In the genomic region with DNA sequence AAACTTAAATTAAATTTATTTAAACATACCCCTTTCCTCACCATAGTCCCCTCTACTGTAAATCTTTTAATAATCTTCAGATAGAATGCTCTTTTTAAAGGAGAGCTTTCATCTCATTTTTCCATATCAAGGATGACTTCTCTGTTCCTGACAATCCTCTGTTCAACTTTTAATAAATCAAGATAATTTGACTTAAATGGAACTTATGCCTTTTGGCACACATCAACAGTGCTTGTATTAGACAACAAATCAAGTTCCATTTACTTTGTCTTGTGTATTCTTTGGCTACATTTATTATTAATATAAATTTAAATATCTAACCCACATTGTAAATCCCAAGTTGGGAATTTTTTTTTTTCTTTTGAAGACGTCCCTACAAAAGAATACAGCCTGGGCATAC, we compare ENCODE assay signal across 42 cellular contexts. TPM values are rescaled to one million over a fixed set of nuclear protein-coding genes. Genes with fewer than 3 reads are reported as not detected.
"Had no signal": no experiment of that assay in that cellular context is flagged by ENCODE, and none has a peak within 500 bp of the region (broad histone marks: within the 10 kb centered on the region; RNA-seq: fewer than 3 reads in every experiment).

No MANE protein-coding gene starts in this region.

- H3K36me3 Mint-ChIP-seq: activated naive CD4-positive, alpha-beta T cell treated with anti-CD3 and anti-CD28 coated beads, Interleukin-2, amount 10 ng/mL, durations not matched to agents 7 days and 5 days; activated naive CD4-positive, alpha-beta T cell treated with anti-CD3 and anti-CD28 coated beads, Interleukin-2, amount 50 U/mL, for 24 hours; activated naive CD4-positive, alpha-beta T cell treated with anti-CD3 and anti-CD28 coated beads, Interleukin-2, amount 50 U/mL, for 72 hours; activated naive CD8-positive, alpha-beta T cell; activated naive CD8-positive, alpha-beta T cell treated with anti-CD3 and anti-CD28 coated beads for 36 hours; activated naive CD8-positive, alpha-beta T cell treated with anti-CD3 and anti-CD28 coated beads, Interleukin-2, amount 10 ng/mL, durations not matched to agents 7 days and 5 days; brain had no signal

- H3K27ac ChIP-seq: adrenal gland, ascending aorta, body of pancreas, brain microvascular endothelial cell, breast epithelium, cardiac muscle cell had no signal

- H3K4me1 Mint-ChIP-seq: activated naive CD4-positive, alpha-beta T cell treated with anti-CD3 and anti-CD28 coated beads, Interleukin-2, amount 10 ng/mL, durations not matched to agents 7 days and 5 days; activated naive CD4-positive, alpha-beta T cell treated with anti-CD3 and anti-CD28 coated beads, Interleukin-2, amount 50 U/mL, for 24 hours; activated naive CD8-positive, alpha-beta T cell treated with anti-CD3 and anti-CD28 coated beads for 36 hours; activated naive CD8-positive, alpha-beta T cell treated with anti-CD3 and anti-CD28 coated beads, Interleukin-2, amount 50 U/mL, for 24 hours; activated T-helper 17 cell treated with anti-CD3 and anti-CD28 coated beads, Interleukin-2, amount 50 U/mL, for 72 hours; central memory CD8-positive, alpha-beta T cell had no signal

- H3K27me3 Mint-ChIP-seq: activated naive CD4-positive, alpha-beta T cell treated with anti-CD3 and anti-CD28 coated beads, Interleukin-2, amount 10 ng/mL, durations not matched to agents 7 days and 5 days; activated naive CD4-positive, alpha-beta T cell treated with anti-CD3 and anti-CD28 coated beads, Interleukin-2, amount 50 U/mL, for 24 hours; activated naive CD8-positive, alpha-beta T cell treated with anti-CD3 and anti-CD28 coated beads for 36 hours; activated naive CD8-positive, alpha-beta T cell treated with anti-CD3 and anti-CD28 coated beads, Interleukin-2, amount 10 ng/mL, durations not matched to agents 7 days and 5 days; activated naive CD8-positive, alpha-beta T cell treated with anti-CD3 and anti-CD28 coated beads, Interleukin-2, amount 50 U/mL, for 24 hours; activated T-cell treated with anti-CD3 and anti-CD28 coated beads, Interleukin-2, amount 50 U/mL, for 24 hours; activated T-helper 17 cell treated with anti-CD3 and anti-CD28 coated beads, Interleukin-2, amount 50 U/mL, for 72 hours; brain; central memory CD8-positive, alpha-beta T cell had no signal

- H3K27ac Mint-ChIP-seq: activated naive CD4-positive, alpha-beta T cell treated with anti-CD3 and anti-CD28 coated beads for 36 hours; activated naive CD4-positive, alpha-beta T cell treated with anti-CD3 and anti-CD28 coated beads, Interleukin-2, amount 10 ng/mL, durations not matched to agents 7 days and 5 days; activated naive CD4-positive, alpha-beta T cell treated with anti-CD3 and anti-CD28 coated beads, Interleukin-2, amount 50 U/mL, for 24 hours; activated naive CD4-positive, alpha-beta T cell treated with anti-CD3 and anti-CD28 coated beads, Interleukin-2, amount 50 U/mL, for 72 hours; activated naive CD8-positive, alpha-beta T cell; activated naive CD8-positive, alpha-beta T cell treated with anti-CD3 and anti-CD28 coated beads for 36 hours; activated naive CD8-positive, alpha-beta T cell treated with anti-CD3 and anti-CD28 coated beads, Interleukin-2, amount 10 ng/mL, durations not matched to agents 7 days and 5 days; activated naive CD8-positive, alpha-beta T cell treated with anti-CD3 and anti-CD28 coated beads, Interleukin-2, amount 50 U/mL, for 24 hours; activated T-cell treated with anti-CD3 and anti-CD28 coated beads, Interleukin-2, amount 50 U/mL, for 24 hours; activated T-cell treated with anti-CD3 and anti-CD28 coated beads, Interleukin-2, amount 50 U/mL, for 72 hours; activated T-helper 1 cell treated with anti-CD3 and anti-CD28 coated beads, Interleukin-12 subunit alpha, Interleukin-12 subunit beta, Interleukin-2, Interleukin-4 antibody, amounts not matched to agents 30 ng/mL and 10 ng/mL and 1 ng/mL, durations not matched to agents 14 hours and 24 hours and 36 hours; activated T-helper 17 cell treated with anti-CD3 and anti-CD28 coated beads, Interleukin-2, amount 50 U/mL, for 72 hours; activated T-helper 2 cell treated with anti-CD3 and anti-CD28 coated beads, Interferon-gamma antibody, Interleukin-2, Interleukin-4, amounts not matched to agents 10 μg/mL and 5 μg/mL and 100 μg/mL, durations not matched to agents 14 hours and 24 hours and 36 hours; brain had no signal

- H3K9me3 ChIP-seq: adrenal gland, ascending aorta, body of pancreas, breast epithelium had no signal

- DNase-seq: activated effector memory CD4-positive, alpha-beta T cell treated with anti-CD3 and anti-CD28 coated beads, Interleukin-2, amount 50 U/mL, for 16 hours; activated effector memory CD4-positive, alpha-beta T cell treated with Interleukin-2 at 50 U/mL for 16 hours; activated gamma-delta T cell; activated gamma-delta T cell treated with Interleukin-2 at 50 U/mL for 16 hours; activated naive CD4-positive, alpha-beta T cell; activated naive CD4-positive, alpha-beta T cell treated with anti-CD3 and anti-CD28 coated beads for 36 hours; activated naive CD4-positive, alpha-beta T cell treated with anti-CD3 and anti-CD28 coated beads, Interleukin-2, amount 10 ng/mL, durations not matched to agents 7 days and 5 days; activated naive CD4-positive, alpha-beta T cell treated with anti-CD3 and anti-CD28 coated beads, Interleukin-2, amount 50 U/mL, for 16 hours; activated naive CD4-positive, alpha-beta T cell treated with Interleukin-2 at 50 U/mL for 16 hours; activated naive CD8-positive, alpha-beta T cell treated with anti-CD3 and anti-CD28 coated beads for 36 hours; activated naive CD8-positive, alpha-beta T cell treated with anti-CD3 and anti-CD28 coated beads, Interleukin-2, amount 10 ng/mL, durations not matched to agents 7 days and 5 days; activated naive CD8-positive, alpha-beta T cell treated with anti-CD3 and anti-CD28 coated beads, Interleukin-2, amount 50 U/mL, for 24 hours; activated T-cell treated with anti-CD3 and anti-CD28 coated beads, Interleukin-2, amount 50 U/mL, for 1 hour; activated T-cell treated with anti-CD3 and anti-CD28 coated beads, Interleukin-2, amount 50 U/mL, for 24 hours; activated T-cell treated with anti-CD3 and anti-CD28 coated beads, Interleukin-2, amount 50 U/mL, for 4 hours; activated T-cell treated with anti-CD3 and anti-CD28 coated beads, Interleukin-2, amount 50 U/mL, for 48 hours; activated T-cell treated with anti-CD3 and anti-CD28 coated beads, Interleukin-2, amount 50 U/mL, for 72 hours; adrenal gland; amniotic stem cell; amygdala; anterior cingulate cortex; aorta; body of pancreas; brain microvascular endothelial cell; caudate nucleus; central memory CD4-positive, alpha-beta T cell; cerebellar nuclear complex had no signal

- H3K4me3 ChIP-seq: adrenal gland, ascending aorta, body of pancreas, breast epithelium, cardiac muscle cell had no signal

- H3K27me3 ChIP-seq: adrenal gland, ascending aorta, body of pancreas, brain microvascular endothelial cell, breast epithelium, cardiac muscle cell had no signal

- ATAC-seq: activated naive CD4-positive, alpha-beta T cell treated with anti-CD3 and anti-CD28 coated beads, Interleukin-2, amount 50 U/mL, for 72 hours; activated naive CD8-positive, alpha-beta T cell treated with anti-CD3 and anti-CD28 coated beads, Interleukin-2, amount 50 U/mL, for 24 hours; activated T-cell treated with anti-CD3 and anti-CD28 coated beads, Interleukin-2, amount 50 U/mL, for 4 hours; activated T-cell treated with anti-CD3 and anti-CD28 coated beads, Interleukin-2, amount 50 U/mL, for 72 hours; activated T-helper 17 cell treated with anti-CD3 and anti-CD28 coated beads, Interleukin-2, amount 50 U/mL, for 72 hours; body of pancreas had no signal

- H3K4me3 Mint-ChIP-seq: activated naive CD4-positive, alpha-beta T cell treated with anti-CD3 and anti-CD28 coated beads for 36 hours; activated naive CD4-positive, alpha-beta T cell treated with anti-CD3 and anti-CD28 coated beads, Interleukin-2, amount 10 ng/mL, durations not matched to agents 7 days and 5 days; activated naive CD4-positive, alpha-beta T cell treated with anti-CD3 and anti-CD28 coated beads, Interleukin-2, amount 50 U/mL, for 24 hours; activated naive CD8-positive, alpha-beta T cell; activated naive CD8-positive, alpha-beta T cell treated with anti-CD3 and anti-CD28 coated beads for 36 hours; activated naive CD8-positive, alpha-beta T cell treated with anti-CD3 and anti-CD28 coated beads, Interleukin-2, amount 10 ng/mL, durations not matched to agents 7 days and 5 days; activated naive CD8-positive, alpha-beta T cell treated with anti-CD3 and anti-CD28 coated beads, Interleukin-2, amount 50 U/mL, for 24 hours; activated T-cell treated with anti-CD3 and anti-CD28 coated beads, Interleukin-2, amount 50 U/mL, for 24 hours; activated T-cell treated with anti-CD3 and anti-CD28 coated beads, Interleukin-2, amount 50 U/mL, for 4 hours; activated T-cell treated with anti-CD3 and anti-CD28 coated beads, Interleukin-2, amount 50 U/mL, for 72 hours; activated T-helper 1 cell treated with anti-CD3 and anti-CD28 coated beads, Interleukin-12 subunit alpha, Interleukin-12 subunit beta, Interleukin-2, Interleukin-4 antibody, amounts not matched to agents 30 ng/mL and 10 ng/mL and 1 ng/mL, durations not matched to agents 14 hours and 24 hours and 36 hours; activated T-helper 17 cell treated with anti-CD3 and anti-CD28 coated beads, Interleukin-2, amount 50 U/mL, for 72 hours; brain; central memory CD8-positive, alpha-beta T cell had no signal

- H3K9me3 Mint-ChIP-seq: activated naive CD4-positive, alpha-beta T cell treated with anti-CD3 and anti-CD28 coated beads for 36 hours; activated naive CD4-positive, alpha-beta T cell treated with anti-CD3 and anti-CD28 coated beads, Interleukin-2, amount 10 ng/mL, durations not matched to agents 7 days and 5 days; activated naive CD4-positive, alpha-beta T cell treated with anti-CD3 and anti-CD28 coated beads, Interleukin-2, amount 50 U/mL, for 24 hours; activated naive CD4-positive, alpha-beta T cell treated with anti-CD3 and anti-CD28 coated beads, Interleukin-2, amount 50 U/mL, for 72 hours; activated naive CD8-positive, alpha-beta T cell treated with anti-CD3 and anti-CD28 coated beads for 36 hours; activated naive CD8-positive, alpha-beta T cell treated with anti-CD3 and anti-CD28 coated beads, Interleukin-2, amount 10 ng/mL, durations not matched to agents 7 days and 5 days; activated naive CD8-positive, alpha-beta T cell treated with anti-CD3 and anti-CD28 coated beads, Interleukin-2, amount 50 U/mL, for 24 hours; activated T-cell treated with anti-CD3 and anti-CD28 coated beads, Interleukin-2, amount 50 U/mL, for 24 hours; activated T-cell treated with anti-CD3 and anti-CD28 coated beads, Interleukin-2, amount 50 U/mL, for 4 hours; activated T-cell treated with anti-CD3 and anti-CD28 coated beads, Interleukin-2, amount 50 U/mL, for 72 hours; activated T-helper 1 cell treated with anti-CD3 and anti-CD28 coated beads, Interleukin-12 subunit alpha, Interleukin-12 subunit beta, Interleukin-2, Interleukin-4 antibody, amounts not matched to agents 30 ng/mL and 10 ng/mL and 1 ng/mL, durations not matched to agents 14 hours and 24 hours and 36 hours; activated T-helper 17 cell treated with anti-CD3 and anti-CD28 coated beads, Interleukin-2, amount 50 U/mL, for 72 hours; activated T-helper 2 cell treated with anti-CD3 and anti-CD28 coated beads, Interferon-gamma antibody, Interleukin-2, Interleukin-4, amounts not matched to agents 10 μg/mL and 5 μg/mL and 100 μg/mL, durations not matched to agents 14 hours and 24 hours and 36 hours; brain; central memory CD8-positive, alpha-beta T cell had no signal

- H3K36me3 ChIP-seq: adrenal gland, ascending aorta, brain microvascular endothelial cell, breast epithelium, cardiac muscle cell had no signal

- H3K4me1 ChIP-seq: adrenal gland, ascending aorta, breast epithelium had no signal

RNA-seq across cellular contexts. Expression of a gene that starts 42.7 kb away (rescaled TPM):
- total RNA-seq: activated naive CD4-positive, alpha-beta T cell treated with anti-CD3 and anti-CD28 coated beads for 36 hours; activated naive CD8-positive, alpha-beta T cell treated with anti-CD3 and anti-CD28 coated beads for 36 hours; activated naive CD8-positive, alpha-beta T cell treated with anti-CD3 and anti-CD28 coated beads, Interleukin-2, amount 10 ng/mL, durations not matched to agents 7 days and 5 days; activated T-cell treated with anti-CD3 and anti-CD28 coated beads, Interleukin-2, amount 50 U/mL, for 4 hours; activated T-helper 1 cell treated with anti-CD3 and anti-CD28 coated beads, Interleukin-12 subunit alpha, Interleukin-12 subunit beta, Interleukin-2, Interleukin-4 antibody, amounts not matched to agents 30 ng/mL and 10 ng/mL and 1 ng/mL, durations not matched to agents 14 hours and 24 hours and 36 hours; activated T-helper 17 cell treated with anti-CD3 and anti-CD28 coated beads, Interleukin-2, amount 50 U/mL, for 72 hours; activated T-helper 2 cell treated with anti-CD3 and anti-CD28 coated beads, Interferon-gamma antibody, Interleukin-2, Interleukin-4, amounts not matched to agents 10 μg/mL and 5 μg/mL and 100 μg/mL, durations not matched to agents 14 hours and 24 hours and 36 hours; adrenal gland; aorta; ascending aorta; astrocyte; body of pancreas; cardiac muscle cell; cerebellum; chondrocyte had no signal
- polyA plus RNA-seq: adipose tissue, adrenal gland, aorta, cardiac muscle cell had no signal
